In the genomic region with DNA sequence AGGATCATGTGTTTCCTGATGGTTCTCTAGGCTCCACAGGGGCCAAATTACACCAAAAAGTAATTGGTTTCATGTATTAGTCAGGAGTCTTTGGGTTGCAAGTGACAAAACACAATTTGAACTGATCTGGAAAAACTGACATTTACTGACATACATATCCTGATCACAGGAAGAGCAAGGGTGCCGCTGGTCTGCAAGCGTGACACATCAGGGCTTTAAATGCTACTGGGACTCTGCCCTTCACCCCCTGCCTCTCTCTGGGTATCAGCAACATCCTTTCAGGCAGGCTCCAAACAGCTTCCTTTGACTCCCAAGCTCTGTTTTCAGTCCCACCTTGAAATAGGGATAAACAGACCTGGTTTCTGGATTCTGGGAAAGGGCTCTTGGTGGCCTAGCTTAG, we compare ENCODE assay signal across 18 cellular contexts.
DNase-seq lines count a peak whose midpoint lies in the region; ATAC-seq lines count a peak whose summit lies in the region.
"Had no signal": no experiment of that assay in that cellular context is flagged by ENCODE, and none has a peak within 500 bp of the region (broad histone marks: within the 10 kb centered on the region; RNA-seq: fewer than 3 reads in every experiment).

No MANE protein-coding gene starts in this region.

- H3K27me3 Mint-ChIP-seq in activated naive CD4-positive, alpha-beta T cell treated with anti-CD3 and anti-CD28 coated beads for 36 hours (ENCODE audit: low read depth): no peaks in the 10 kb centered on the region
- no peaks in the 10 kb centered on the region for H3K27me3 Mint-ChIP-seq in IgD-negative memory B cell
- H3K27me3 Mint-ChIP-seq in activated T-helper 17 cell treated with anti-CD3 and anti-CD28 coated beads, Interleukin-2, amount 50 U/mL, for 72 hours: no peaks in the 10 kb centered on the region
- H3K27me3 Mint-ChIP-seq in stimulated activated memory B cell treated with anti-CD40 and anti-IgM and Interleukin-4, amounts not matched to agents 10 μg/mL and 1 μg/mL and 100 μg/mL, for 72 hours: no peaks in the 10 kb centered on the region

- intact Hi-C loops in activated naive CD4-positive, alpha-beta T cell treated with anti-CD3 and anti-CD28 coated beads for 36 hours (cut with micrococcal nuclease): loop anchor here (1.0 to 10.0 kb wide), 2 partner anchors 9 to 563 kb away; no protein-coding TSS in a partner anchor

- no peaks in the 10 kb centered on the region for H3K9me3 Mint-ChIP-seq in activated naive CD4-positive, alpha-beta T cell treated with anti-CD3 and anti-CD28 coated beads for 36 hours
- H3K9me3 Mint-ChIP-seq in IgD-negative memory B cell: peaks cover 0 to 5% (median 2%) of the 10 kb centered on the region in 3 donors
- no peaks in the 10 kb centered on the region for H3K9me3 Mint-ChIP-seq in activated T-helper 17 cell treated with anti-CD3 and anti-CD28 coated beads, Interleukin-2, amount 50 U/mL, for 72 hours
- peaks cover 3% of the 10 kb centered on the region for H3K9me3 Mint-ChIP-seq in stimulated activated memory B cell treated with anti-CD40 and anti-IgM and Interleukin-4, amounts not matched to agents 10 μg/mL and 1 μg/mL and 100 μg/mL, for 72 hours

- no peak overlapping the region for H3K27ac Mint-ChIP-seq in activated naive CD4-positive, alpha-beta T cell treated with anti-CD3 and anti-CD28 coated beads for 36 hours
- H3K27ac Mint-ChIP-seq in IgD-negative memory B cell: peak overlapping the region in 2 of 3 donors; percentile 25 to 27
- H3K27ac Mint-ChIP-seq in activated T-helper 17 cell treated with anti-CD3 and anti-CD28 coated beads, Interleukin-2, amount 50 U/mL, for 72 hours: peak overlapping the region; percentile 52
- peak overlapping the region; percentile 92 for H3K27ac Mint-ChIP-seq in stimulated activated memory B cell treated with anti-CD40 and anti-IgM and Interleukin-4, amounts not matched to agents 10 μg/mL and 1 μg/mL and 100 μg/mL, for 72 hours
- H3K27ac Mint-ChIP-seq: HFFc6 had no signal

- peak; percentile 46 for ATAC-seq in activated T-helper 17 cell treated with anti-CD3 and anti-CD28 coated beads, Interleukin-2, amount 50 U/mL, for 72 hours (replicated peaks)
- ATAC-seq in stimulated activated memory B cell treated with anti-CD40 and anti-IgM and Interleukin-4, amounts not matched to agents 10 μg/mL and 1 μg/mL and 100 μg/mL, for 72 hours: no peak
- ATAC-seq: HepG2, Right ventricle myocardium inferior had no signal

- no peaks in the 10 kb centered on the region for H3K36me3 Mint-ChIP-seq in activated naive CD4-positive, alpha-beta T cell treated with anti-CD3 and anti-CD28 coated beads for 36 hours (ENCODE audit: low read depth)
- peaks cover 2% of the 10 kb centered on the region for H3K36me3 Mint-ChIP-seq in IgD-negative memory B cell
- H3K36me3 Mint-ChIP-seq in activated T-helper 17 cell treated with anti-CD3 and anti-CD28 coated beads, Interleukin-2, amount 50 U/mL, for 72 hours (ENCODE audit: low read depth): peaks cover 5% of the 10 kb centered on the region
- H3K36me3 Mint-ChIP-seq in stimulated activated memory B cell treated with anti-CD40 and anti-IgM and Interleukin-4, amounts not matched to agents 10 μg/mL and 1 μg/mL and 100 μg/mL, for 72 hours: peaks cover 5% of the 10 kb centered on the region

- no peak overlapping the region for H3K4me3 Mint-ChIP-seq in activated naive CD4-positive, alpha-beta T cell treated with anti-CD3 and anti-CD28 coated beads for 36 hours
- peak overlapping the region in 1 of 4 donors; percentile 77 for H3K4me3 Mint-ChIP-seq in IgD-negative memory B cell
- peak overlapping the region; percentile 17 for H3K4me3 Mint-ChIP-seq in activated T-helper 17 cell treated with anti-CD3 and anti-CD28 coated beads, Interleukin-2, amount 50 U/mL, for 72 hours
- H3K4me3 Mint-ChIP-seq in stimulated activated memory B cell treated with anti-CD40 and anti-IgM and Interleukin-4, amounts not matched to agents 10 μg/mL and 1 μg/mL and 100 μg/mL, for 72 hours: no peak overlapping the region
- H3K4me3 Mint-ChIP-seq: HFFc6 had no signal

- peaks cover 60% of the 10 kb centered on the region for H3K4me1 Mint-ChIP-seq in activated naive CD4-positive, alpha-beta T cell treated with anti-CD3 and anti-CD28 coated beads for 36 hours (ENCODE audit: low read depth)
- H3K4me1 Mint-ChIP-seq in IgD-negative memory B cell: peaks cover 29 to 60% (median 59%) of the 10 kb centered on the region in 3 donors
- peaks cover 43% of the 10 kb centered on the region for H3K4me1 Mint-ChIP-seq in activated T-helper 17 cell treated with anti-CD3 and anti-CD28 coated beads, Interleukin-2, amount 50 U/mL, for 72 hours
- H3K4me1 Mint-ChIP-seq in stimulated activated memory B cell treated with anti-CD40 and anti-IgM and Interleukin-4, amounts not matched to agents 10 μg/mL and 1 μg/mL and 100 μg/mL, for 72 hours: peaks cover 64% of the 10 kb centered on the region

- CTCF ChIA-PET in activated naive CD4-positive, alpha-beta T cell treated with anti-CD3 and anti-CD28 coated beads for 36 hours (lab: Charles Lee): interaction anchor here (0.6 to 1.7 kb wide), 3 partner anchors 13 to 162 kb away, joined by 3 to 5 read pairs (median 3); no protein-coding TSS in a partner anchor

- peak; percentile 64 for DNase-seq in activated naive CD4-positive, alpha-beta T cell treated with anti-CD3 and anti-CD28 coated beads for 36 hours
- no peak for DNase-seq in activated naive CD4-positive, alpha-beta T cell treated with Interleukin-2 at 50 U/mL for 16 hours
- DNase-seq in SW480 (ENCODE audit: low spot score) (no peak), GM19240 (ENCODE audit: insufficient read length, low spot score) (no peak)
- DNase-seq: ACHN; DND-41; H7; HFFc6; MV-4-11; NCI-H1694 treated with DMSO at 0.1 percent for 48 hours; NCI-H510A; NCI-H748 treated with DMSO at 0.1 percent for 48 hours; NK-92 treated with Interleukin-12 subunit alpha and Interleukin-12 subunit beta, amount 100 ng/mL, for 24 hours had no signal
